In the genomic region with DNA sequence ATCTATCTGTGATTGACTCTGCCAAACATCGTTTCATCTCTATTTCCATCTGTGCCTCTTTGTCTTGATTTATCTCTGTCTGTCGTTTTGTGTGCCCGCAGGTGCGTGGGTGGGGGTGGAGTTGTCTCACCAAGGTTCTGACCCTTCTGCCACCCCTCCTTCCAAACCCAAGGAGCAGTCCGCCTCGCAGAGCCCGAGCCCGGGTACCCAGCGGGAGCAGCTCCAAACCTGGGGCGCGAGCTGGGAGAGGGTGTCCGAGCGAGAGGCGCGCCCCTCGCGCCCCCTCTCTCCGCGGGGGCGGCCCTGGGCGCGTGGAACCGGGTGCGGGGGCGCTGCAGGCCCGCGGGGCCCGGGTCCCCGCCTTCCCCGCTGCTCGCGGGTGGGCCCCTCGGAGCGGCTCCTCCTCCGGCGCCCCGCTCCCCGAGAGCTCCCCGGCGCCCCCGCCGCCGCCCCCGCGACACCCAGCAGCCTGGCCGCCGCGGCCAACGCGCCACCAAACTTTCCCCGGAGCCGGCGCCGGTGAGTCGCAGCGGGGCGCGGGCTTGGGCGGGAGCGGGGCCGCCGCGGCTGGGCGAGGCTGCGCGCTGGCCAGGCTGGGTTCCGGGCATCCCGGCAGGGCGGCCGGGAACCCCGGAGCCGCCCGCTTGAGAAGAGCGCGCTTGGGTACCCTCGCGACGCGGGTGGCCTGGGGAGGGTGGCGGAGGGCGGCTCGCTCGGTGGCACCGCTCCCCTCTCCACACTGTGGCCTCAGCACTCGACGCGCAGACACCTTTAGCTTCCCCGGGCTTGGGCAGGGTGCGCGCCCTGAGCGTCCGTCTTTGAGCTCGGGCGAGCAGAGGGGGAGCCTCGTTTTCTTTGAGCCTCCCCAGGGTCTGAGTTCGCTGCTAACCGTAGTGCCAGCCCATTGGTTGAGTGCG, we compare ENCODE assay signal across 10 cellular contexts. TPM values are rescaled to one million over a fixed set of nuclear protein-coding genes. Genes with fewer than 3 reads are reported as not detected.
A peak's percentile ranks its signal among the peaks of the same experiment; 100 is the strongest.
DNase-seq lines count a peak whose midpoint lies in the region; ATAC-seq and TF ChIP-seq lines count a peak whose summit lies in the region.
"Had no signal": no experiment of that assay in that cellular context is flagged by ENCODE, and none has a peak within 500 bp of the region (broad histone marks: within the 10 kb centered on the region; RNA-seq: fewer than 3 reads in every experiment).

TSS of gene HRH1 (plus strand) at position 458 of the 917 bp plus-strand sequence. CDS start 104,545 bp downstream, outside the sequence.

- H3K36me3 Mint-ChIP-seq in activated naive CD8-positive, alpha-beta T cell treated with anti-CD3 and anti-CD28 coated beads, Interleukin-2, amount 50 U/mL, for 24 hours (ENCODE audit: low read depth), result no peaks in the 10 kb centered on the region
- no peaks in the 10 kb centered on the region for H3K36me3 Mint-ChIP-seq in natural killer cell

- no peaks in the 10 kb centered on the region for H3K79me2 ChIP-seq in smooth muscle cell (ENCODE audit: low read depth)

- H3K36me3 ChIP-seq in iPS-18a (ENCODE audit: control insufficient read depth, low read depth, low read length) (no peaks in the 10 kb centered on the region), smooth muscle cell (ENCODE audit: low read depth) (no peaks in the 10 kb centered on the region)

- peak; percentile 40 for ATAC-seq in activated naive CD8-positive, alpha-beta T cell treated with anti-CD3 and anti-CD28 coated beads, Interleukin-2, amount 50 U/mL, for 24 hours
- ATAC-seq in natural killer cell, result no peak

- TF ChIP-seq CTCF in smooth muscle cell (IDR thresholded peaks at IDR 0.05; ENCODE audit: borderline replicate concordance, insufficient read depth, poor library complexity, severe bottlenecking) (no peak), natural killer cell (IDR thresholded peaks at IDR 0.05) (no peak)

- no peak within 1 kb of the TSS for H3K27ac ChIP-seq in iPS-18a (ENCODE audit: low read length)
- H3K27ac ChIP-seq in smooth muscle cell (ENCODE audit: low read depth), result no peak within 1 kb of the TSS
- H3K27ac ChIP-seq: 22Rv1 had no signal

- peaks cover 8% of the 10 kb centered on the region for H3K4me1 Mint-ChIP-seq in activated naive CD8-positive, alpha-beta T cell treated with anti-CD3 and anti-CD28 coated beads, Interleukin-2, amount 50 U/mL, for 24 hours
- no peaks in the 10 kb centered on the region for H3K4me1 Mint-ChIP-seq in natural killer cell

- no peaks in the 10 kb centered on the region for H3K4me1 ChIP-seq in iPS-18a (ENCODE audit: control insufficient read depth, low read depth, low read length)
- H3K4me1 ChIP-seq in smooth muscle cell (ENCODE audit: low read depth), result peaks cover 6% of the 10 kb centered on the region

- H4K20me1 ChIP-seq in smooth muscle cell (ENCODE audit: low read depth), result no peaks in the 10 kb centered on the region

- H3K4me3 Mint-ChIP-seq in activated naive CD8-positive, alpha-beta T cell treated with anti-CD3 and anti-CD28 coated beads, Interleukin-2, amount 50 U/mL, for 24 hours, result peak within 1 kb of the TSS; percentile 55
- H3K4me3 Mint-ChIP-seq in natural killer cell, result no peak within 1 kb of the TSS

- peaks cover 56% of the 10 kb centered on the region for H3K27me3 ChIP-seq in iPS-18a (ENCODE audit: control insufficient read depth, insufficient read depth, low read length)
- peaks cover 17% of the 10 kb centered on the region for H3K27me3 ChIP-seq in smooth muscle cell (ENCODE audit: low read depth)

- H3K9ac ChIP-seq in iPS-18a (ENCODE audit: low read length) (no peak within 1 kb of the TSS), smooth muscle cell (ENCODE audit: low read depth) (no peak within 1 kb of the TSS)

- H3K9me3 Mint-ChIP-seq in activated naive CD8-positive, alpha-beta T cell treated with anti-CD3 and anti-CD28 coated beads, Interleukin-2, amount 50 U/mL, for 24 hours, result no peaks in the 10 kb centered on the region
- H3K9me3 Mint-ChIP-seq in natural killer cell, result no peaks in the 10 kb centered on the region

- H3K4me3 ChIP-seq in iPS-18a (ENCODE audit: low read length), result peak within 1 kb of the TSS; percentile 46
- H3K4me3 ChIP-seq in smooth muscle cell, result peak within 1 kb of the TSS; percentile 64

- intact Hi-C loops in natural killer cell (cut with micrococcal nuclease), result no loop called here

- no peak within 1 kb of the TSS for H3K27ac Mint-ChIP-seq in activated naive CD8-positive, alpha-beta T cell treated with anti-CD3 and anti-CD28 coated beads, Interleukin-2, amount 50 U/mL, for 24 hours
- H3K27ac Mint-ChIP-seq in natural killer cell, result no peak within 1 kb of the TSS

- peaks cover 9% of the 10 kb centered on the region for H3F3A ChIP-seq in smooth muscle cell (ENCODE audit: low read depth)

- H3K27me3 Mint-ChIP-seq in activated naive CD8-positive, alpha-beta T cell treated with anti-CD3 and anti-CD28 coated beads, Interleukin-2, amount 50 U/mL, for 24 hours, result peaks cover 64% of the 10 kb centered on the region
- H3K27me3 Mint-ChIP-seq in natural killer cell (ENCODE audit: low read depth in 2 of 2), result peaks cover 38 to 64% of the 10 kb centered on the region in 2 donors

- peak within 1 kb of the TSS; percentile 68 for H2AFZ ChIP-seq in smooth muscle cell (ENCODE audit: low read depth)

- H3K4me2 ChIP-seq in smooth muscle cell, result peak within 1 kb of the TSS; percentile 86

- DNase-seq in DMS 273 (lab: John Stamatoyannopoulos, UW; ENCODE audit: unreplicated experiment) (peak; percentile 30), DMS 273 treated with DMSO at 0.1 percent for 48 hours (lab: John Stamatoyannopoulos, UW) (no peak), smooth muscle cell (lab: John Stamatoyannopoulos, UW; ENCODE audit: unreplicated experiment) (no peak), SHP77 (lab: John Stamatoyannopoulos, UW) (no peak), natural killer cell (no peak), cortex of kidney (lab: John Stamatoyannopoulos, UW) (no peak)
- peak; percentile 17 for DNase-seq in activated naive CD8-positive, alpha-beta T cell treated with anti-CD3 and anti-CD28 coated beads, Interleukin-2, amount 50 U/mL, for 24 hours

- H3K9me3 ChIP-seq in iPS-18a (ENCODE audit: control insufficient read depth, low read depth, low read length), result no peaks in the 10 kb centered on the region
- H3K9me3 ChIP-seq in smooth muscle cell (replicated peaks; ENCODE audit: low read depth), result no peaks in the 10 kb centered on the region

- WGBS in smooth muscle cell (ENCODE audit: low lambda C conversion rate), result 9% methylated on average over 37 of the region's 98 CpGs

RNA-seq across cellular contexts. Expression of gene HRH1, which starts in this region (rescaled TPM):
- total RNA-seq in smooth muscle cell (6.1 and 9.9 TPM in 2 replicates), natural killer cell (not detected)
- polyA plus RNA-seq in smooth muscle cell, result 6.3 and 7.3 TPM in 2 replicates
- total RNA-seq: SK-MEL-5 had no signal

Comparison
In these comparisons a context has a peak if more than half of its experiments do, and no peak if none do; other contexts are left out.
1. DNase-seq: peak in DMS 273 (single experiment) and activated naive CD8-positive, alpha-beta T cell treated with anti-CD3 and anti-CD28 coated beads, Interleukin-2, amount 50 U/mL, for 24 hours (single experiment); none in DMS 273 treated with DMSO at 0.1 percent for 48 hours (single experiment), smooth muscle cell (single experiment), SHP77 (0 of 2), natural killer cell (single experiment) and cortex of kidney (single experiment).